ENCODE assay signal across 8 cellular contexts in the genomic region with DNA sequence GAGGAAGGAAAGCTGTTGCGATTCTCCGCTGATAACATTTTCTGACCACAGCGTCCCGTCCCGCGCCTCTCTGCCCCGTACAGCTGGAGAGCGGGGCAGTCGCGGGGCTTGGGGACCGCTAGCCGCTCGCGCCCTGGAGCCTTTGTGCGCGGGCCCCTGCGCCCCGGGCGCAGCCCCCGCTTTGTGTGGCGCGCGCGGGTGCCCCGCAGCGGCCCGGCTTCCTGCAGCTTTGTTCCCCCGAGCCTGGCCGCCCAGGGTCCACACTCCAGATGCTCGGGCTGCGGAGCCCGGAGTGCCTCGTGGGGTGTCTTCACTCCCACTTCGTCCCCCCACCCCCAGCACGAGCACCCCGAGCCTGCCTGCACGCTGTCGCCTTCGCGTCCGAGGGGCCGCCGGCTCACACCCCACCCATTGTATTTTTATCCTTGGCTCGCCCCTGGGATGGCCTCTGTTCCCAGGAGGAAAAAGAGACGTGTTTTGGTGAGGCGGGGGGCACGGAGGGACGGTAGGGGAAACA. TPM values are rescaled to one million over a fixed set of nuclear protein-coding genes. Genes with fewer than 3 reads are reported as not detected.
A peak's percentile ranks its signal among the peaks of the same experiment; 100 is the strongest.
DNase-seq lines count a peak whose midpoint lies in the region; ATAC-seq and TF ChIP-seq lines count a peak whose summit lies in the region.

No MANE protein-coding gene starts in this region.

- H3K9ac ChIP-seq in colonic mucosa (ENCODE audit: low read depth in 2 of 2, low read length in 2 of 2) = peak overlapping the region; percentile 83 to 85

- peak overlapping the region; percentile 86 for H3K4me3 ChIP-seq in GM12865 (ENCODE audit: low read depth, low read length)
- peak overlapping the region; percentile 85 for H3K4me3 ChIP-seq in HAP-1
- H3K4me3 ChIP-seq in Peyer's patch = peak overlapping the region; percentile 66 to 90 (median 82)
- H3K4me3 ChIP-seq in colonic mucosa = peak overlapping the region; percentile 84
- H3K4me3 ChIP-seq in mononuclear cell (ENCODE audit: low read length) = peak overlapping the region; percentile 93

- H3K36me3 ChIP-seq in HAP-1 (replicated peaks) = peaks cover 3% of the 10 kb centered on the region
- H3K36me3 ChIP-seq in Peyer's patch = no peaks in the 10 kb centered on the region
- H3K36me3 ChIP-seq in colonic mucosa = no peaks in the 10 kb centered on the region

- intact Hi-C loops in colonic mucosa (cut with DNase I) = no loop called here

- DNase-seq in GM12865 (ENCODE audit: low read depth) (no peak), HAP-1 (ENCODE audit: low spot score in 2 of 2) (no peak), Peyer's patch (no peak), colonic mucosa (no peak), GDM1 (lab: John Stamatoyannopoulos, UW) (no peak), NOMO-1 treated with DMSO at 0.1 percent for 48 hours (lab: John Stamatoyannopoulos, UW; ENCODE audit: unreplicated experiment) (no peak)

- H3K9me3 ChIP-seq in HAP-1 (no peaks in the 10 kb centered on the region), Peyer's patch (no peaks in the 10 kb centered on the region), colonic mucosa (no peaks in the 10 kb centered on the region), mononuclear cell (ENCODE audit: low read depth, low read length) (no peaks in the 10 kb centered on the region)

- H3K27me3 ChIP-seq in HAP-1 (ENCODE audit: low read depth) (no peaks in the 10 kb centered on the region), Peyer's patch (no peaks in the 10 kb centered on the region), colonic mucosa (no peaks in the 10 kb centered on the region), mononuclear cell (ENCODE audit: insufficient read depth, low read length) (no peaks in the 10 kb centered on the region)

- in situ Hi-C loops in HAP-1 (cut with MboI; ENCODE audit: low sequenced_read_pairs) = no loop called here

- peak overlapping the region; percentile 74 to 98 (median 81) for H3K27ac ChIP-seq in Peyer's patch
- H3K27ac ChIP-seq in colonic mucosa = peak overlapping the region; percentile 81

- ATAC-seq in GM18873 (IDR thresholded peaks at IDR 0.05; ENCODE audit: low FRiP score, unreplicated experiment) = no peak

- H3K4me1 ChIP-seq in HAP-1 (peaks cover 26% of the 10 kb centered on the region), Peyer's patch (peaks cover 0 to 23% (median 13%) of the 10 kb centered on the region in 4 donors), colonic mucosa (peaks cover 5% of the 10 kb centered on the region), mononuclear cell (ENCODE audit: insufficient read depth, low read length) (peaks cover 51% of the 10 kb centered on the region)

- TF ChIP-seq CTCF in GM12865 (IDR thresholded peaks at IDR 0.05; ENCODE audit: insufficient read depth, low read depth, low read length, missing control alignments) (no peak), Peyer's patch (IDR thresholded peaks at IDR 0.05) (no peak), colonic mucosa (IDR thresholded peaks at IDR 0.05) (no peak)

- no peak for TF ChIP-seq POLR2A in Peyer's patch (IDR thresholded peaks at IDR 0.05)

RNA-seq across cellular contexts. Expression of a gene that starts 0.5 kb away (rescaled TPM):
- total RNA-seq in Peyer's patch (10 to 100 TPM in 1 of 4 donors, 1 to 10 TPM in 3; 5.2 to 54.5 (median 7.0) TPM), colonic mucosa (1 to 10 TPM; 4.8 to 6.2 TPM), mononuclear cell (143 TPM)
